Comparison of ENCODE assay signal across 10 cellular contexts in the genomic region with DNA sequence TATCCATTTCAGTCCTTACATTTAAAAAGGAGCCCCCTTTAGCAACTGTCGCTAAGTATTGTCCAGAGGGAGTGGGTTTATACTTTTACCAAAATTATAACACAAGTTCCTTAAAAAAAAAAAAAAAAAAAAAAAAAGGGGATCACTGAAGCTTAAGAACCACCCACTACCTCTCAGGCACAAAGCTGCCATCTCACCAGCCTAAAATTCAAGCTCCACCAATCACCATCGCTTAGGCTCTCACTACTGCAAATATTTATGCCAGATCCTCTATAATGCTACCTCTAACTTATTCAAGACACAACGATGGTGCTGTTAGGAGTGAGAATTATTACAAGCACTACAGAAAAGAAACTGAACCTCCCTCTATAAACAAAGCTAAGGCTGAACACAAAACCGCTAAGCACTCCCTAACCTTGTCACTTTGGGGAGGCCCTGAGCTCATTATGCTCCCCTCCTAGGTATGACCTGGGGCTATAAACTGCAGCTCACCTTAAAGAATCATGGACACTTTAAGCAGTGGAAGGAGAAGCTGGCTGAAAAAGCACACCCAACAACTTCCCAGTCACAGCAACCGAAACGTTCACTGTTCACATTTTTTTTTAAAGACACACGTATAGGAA. TPM values are rescaled to one million over a fixed set of nuclear protein-coding genes. Genes with fewer than 3 reads are reported as not detected.
A peak's percentile ranks its signal among the peaks of the same experiment; 100 is the strongest.
DNase-seq lines count a peak whose midpoint lies in the region; ATAC-seq, FAIRE-seq and TF ChIP-seq lines count a peak whose summit lies in the region.
"Had no signal": no experiment of that assay in that cellular context is flagged by ENCODE, and none has a peak within 500 bp of the region (broad histone marks: within the 10 kb centered on the region; RNA-seq: fewer than 3 reads in every experiment).

No MANE protein-coding gene starts in this region.

- H3K9me3 ChIP-seq in GM12878 (replicated peaks; ENCODE audit: control insufficient read depth, insufficient read depth, low read length) = no peaks in the 10 kb centered on the region; the same call in 2 of the 3 replicates

- no peaks in the 10 kb centered on the region for H4K20me1 ChIP-seq in GM12878 (ENCODE audit: control insufficient read depth, insufficient read depth)

- H2AFZ ChIP-seq in GM12878 (ENCODE audit: control insufficient read depth, low read depth, low read length) = peak overlapping the region; percentile 59

- H3K9me3 Mint-ChIP-seq in memory B cell = no peaks in the 10 kb centered on the region

- peaks cover 29% of the 10 kb centered on the region for H3K4me1 Mint-ChIP-seq in memory B cell

- no peaks in the 10 kb centered on the region for H3K36me3 ChIP-seq in GM12878 (ENCODE audit: control insufficient read depth in 2 of 2, insufficient read depth in 2 of 2, low read length in 1 of 2)

- H3K4me3 ChIP-seq in GM12878 = no peak overlapping the region

- no peaks in the 10 kb centered on the region for H3K79me2 ChIP-seq in GM12878 (ENCODE audit: control insufficient read depth, insufficient read depth, low read length)

- no TSS peak for BruUV-seq in GM12878 (replicated peaks; lab: Mats Ljungman, UMichigan)

- H3K27me3 Mint-ChIP-seq in memory B cell = peaks cover 4% of the 10 kb centered on the region

- no peak for ATAC-seq in GM12878
- ATAC-seq in memory B cell (ENCODE audit: low read depth) = no peak
- ATAC-seq: activated CD8-positive, alpha-beta T cell treated with anti-CD3 and anti-CD28 coated beads, Interleukin-2, amount 10 ng/mL, durations not matched to agents 7 days and 5 days had no signal

- no peak for TF ChIP-seq POLR2A in GM12878 (IDR thresholded peaks at IDR 0.05; ENCODE audit: low read depth, low read length)

- H3K4me3 Mint-ChIP-seq in memory B cell = peak overlapping the region; percentile 89
- H3K4me3 Mint-ChIP-seq: activated CD8-positive, alpha-beta T cell treated with anti-CD3 and anti-CD28 coated beads, Interleukin-2, amount 10 ng/mL, durations not matched to agents 7 days and 5 days had no signal

- TF ChIP-seq CTCF in 22Rv1 (IDR thresholded peaks at IDR 0.05) (no peak), GM12878 (IDR thresholded peaks at IDR 0.05 in 2 of 3, conservative IDR thresholded peaks at IDR 0.05 in 1 of 3; ENCODE audit: control insufficient read depth in 2 of 3, extremely low read depth in 1 of 3, insufficient read depth in 1 of 3, low read depth in 3 of 3, low read length in 3 of 3) (no peak), D721Med (IDR thresholded peaks at IDR 0.05; ENCODE audit: insufficient read depth, missing control alignments) (no peak)

- in situ Hi-C loops in GM12878 (cut with MboI) = no loop called here

- H3K9ac ChIP-seq in GM12878 (ENCODE audit: control insufficient read depth, insufficient read depth, low read length) = no peak overlapping the region

- CTCF ChIA-PET in GM12878 (lab: Yijun Ruan, JAX) = interaction anchor here (0.7 to 6.5 kb wide), 17 partner anchors 9 to 276 kb away, joined by 3 to 56 read pairs (median 4); a partner anchor contains a TSS

- TF ChIP-seq EP300 in GM12878 (IDR thresholded peaks at IDR 0.05; ENCODE audit: borderline replicate concordance in 1 of 2, control insufficient read depth in 1 of 2, low read depth in 2 of 2, low read length in 2 of 2) = no peak

- POLR2A ChIA-PET in GM12878 (lab: Charles Lee) = interaction anchor here (0.6 to 1.3 kb wide), 7 partner anchors 26 to 260 kb away, joined by 3 to 5 read pairs (median 3); no protein-coding TSS in a partner anchor

- FAIRE-seq in GM12878 (lab: Jason Lieb, UNC) = no peak
- no peak for FAIRE-seq in D721Med (lab: Jason Lieb, UNC)

- peaks cover 2% of the 10 kb centered on the region for H3K36me3 Mint-ChIP-seq in memory B cell

- TF ChIP-seq RAD21 in GM12878 (IDR thresholded peaks at IDR 0.05; ENCODE audit: insufficient read depth, low read depth, low read length) = no peak

- H3K27ac ChIP-seq in 22Rv1 (peak overlapping the region; percentile 95), GM12878 (ENCODE audit: control insufficient read depth, insufficient read depth) (no peak overlapping the region)

- SMC1A ChIA-PET in GM12878 (lab: Charles Lee; ENCODE audit: uncharacterized antibody, unreplicated experiment) = interaction anchor here (0.7 to 2.6 kb wide), 14 partner anchors 10 to 275 kb away, joined by 3 to 25 read pairs (median 4); no protein-coding TSS in a partner anchor

- H3K27me3 ChIP-seq in GM12878 (replicated peaks in 1 of 2; ENCODE audit: control insufficient read depth in 2 of 2, insufficient read depth in 2 of 2, low read length in 1 of 2) = no peaks in the 10 kb centered on the region; a peak in 2 of 4 replicates

- H3K27ac Mint-ChIP-seq in memory B cell = no peak overlapping the region
- H3K27ac Mint-ChIP-seq: activated CD8-positive, alpha-beta T cell treated with anti-CD3 and anti-CD28 coated beads, Interleukin-2, amount 10 ng/mL, durations not matched to agents 7 days and 5 days had no signal

- intact Hi-C loops in GM12878 (cut with micrococcal nuclease; ENCODE audit: unreplicated experiment) = loop anchor here (5.0 kb wide), 1 partner anchor 266 kb away; no protein-coding TSS in a partner anchor

- RAD21 ChIA-PET in GM12878 (lab: Charles Lee; ENCODE audit: unreplicated experiment) = interaction anchor here (0.6 to 2.5 kb wide), 15 partner anchors 9 to 503 kb away, joined by 3 to 12 read pairs (median 3); a partner anchor contains a TSS

- WGBS in GM12878 (ENCODE audit: insufficient coverage, insufficient replicate concordance, low lambda C conversion rate, missing lambda C conversion rate) = 84% methylated on average over 6 of the region's 7 CpGs

- no peak overlapping the region for H3K4me2 ChIP-seq in GM12878 (ENCODE audit: control insufficient read depth, insufficient read depth)

- H3K4me1 ChIP-seq in GM12878 (ENCODE audit: control insufficient read depth, insufficient read depth, low read length) = peaks cover 17% of the 10 kb centered on the region

- peak; percentile 46 for DNase-seq in HT-29 (ENCODE audit: low spot score)
- DNase-seq in GM12878 (ENCODE audit: low read depth, low spot score) = no peak
- DNase-seq in memory B cell (ENCODE audit: low spot score in 2 of 2) = no peak
- DNase-seq in stimulated activated CD4-positive, alpha-beta T cell treated with anti-CD3 and anti-CD28 coated beads, Interleukin-12 subunit alpha, Interleukin-12 subunit beta, amount 100 ng/mL, for 4 hours = no peak
- DNase-seq in activated effector memory CD4-positive, alpha-beta T cell treated with anti-CD3 and anti-CD28 coated beads, Interleukin-2, amount 50 U/mL, for 16 hours = no peak
- DNase-seq in NCI-H510A treated with DMSO at 0.1 percent for 48 hours (lab: John Stamatoyannopoulos, UW) = no peak
- DNase-seq in D721Med (ENCODE audit: insufficient read length, low spot score) = no peak
- DNase-seq: activated CD8-positive, alpha-beta T cell treated with anti-CD3 and anti-CD28 coated beads, Interleukin-2, amount 10 ng/mL, durations not matched to agents 7 days and 5 days; NCI-H2171 treated with DMSO at 0.1 percent for 48 hours had no signal

TF ChIP-seq in GM12878, 131 proteins besides CTCF, POLR2A, EP300 and RAD21 (continues in another document):
- no peak for TF ChIP-seq SMAD1 (IDR thresholded peaks at IDR 0.05; ENCODE audit: low read depth, partially characterized antibody)

RNA-seq across cellular contexts. Expression of a gene that starts 3.6 kb away (rescaled TPM):
- 24.0 and 29.2 TPM in 2 replicates for total RNA-seq in HT-29 (2014; rRNA removed; shearing (Covaris generic))
- 2.2 and 2.4 TPM in 2 replicates for total RNA-seq in GM12878 (2013; cell fraction: nucleolus; rRNA removed)
- 1.2 and 1.5 TPM in 2 replicates for total RNA-seq in GM12878 (2014; rRNA removed)
- total RNA-seq in GM12878 (2014; rRNA removed; fragmentation: Illumina TruSeq; extraction: Trizol) = 0.81 and 0.83 TPM in 2 replicates
- 2.4 and 2.6 TPM in 2 replicates for total RNA-seq in GM12878 (2021)
- polyA plus RNA-seq in GM12878 (2011; ENCODE audit: low read depth) = not detected
- 0.78 and 0.80 TPM in 2 replicates for polyA plus RNA-seq in GM12878 (2011; rRNA removed)
- polyA plus RNA-seq in GM12878 (2011; cell fraction: cytosol; rRNA removed) = 0.46 and 0.50 TPM in 2 replicates
- 2.0 and 2.2 TPM in 2 replicates for polyA plus RNA-seq in GM12878 (2011; cell fraction: nucleus; rRNA removed)
- polyA plus RNA-seq in GM12878 (2012) = 0.18 and 0.21 TPM in 2 replicates
- 0.72 and 0.89 TPM in 2 replicates for polyA plus RNA-seq in GM12878 (2014; fragmentation: Illumina TruSeq; extraction: Trizol)
- polyA plus RNA-seq in GM12878 (2014; fragmentation: Nextera tagmentation; extraction: Ambion mirVana) = under 1 TPM; 0.40 to 0.53 TPM
- polyA plus RNA-seq in GM12878 (2014; rRNA removed) = 0.88 TPM in 2 replicates
- polyA plus RNA-seq in GM12878 (2016; fragmentation: Nextera tagmentation; extraction: Ambion mirVana) = 1 to 10 TPM in 1 of 2 experiments, under 1 TPM in 1; 0.88 to 1.2 TPM
- polyA minus RNA-seq in GM12878 (2011; rRNA and poly(A)+ RNA removed) = 1.5 and 2.1 TPM in 2 replicates
- polyA minus RNA-seq in GM12878 (2011; cell fraction: cytosol; rRNA and poly(A)+ RNA removed) = 0.94 TPM in 2 replicates
- 2.7 and 4.5 TPM in 2 replicates for polyA minus RNA-seq in GM12878 (2011; cell fraction: nucleus; rRNA and poly(A)+ RNA removed)

RNA-seq across cellular contexts. Expression of a gene that starts 54.6 kb away (rescaled TPM):
- total RNA-seq in HT-29 (2014; rRNA removed; shearing (Covaris generic)) = 3.2 and 4.7 TPM in 2 replicates
- 8.3 and 11.0 TPM in 2 replicates for total RNA-seq in GM12878 (2013; cell fraction: nucleolus; rRNA removed)
- total RNA-seq in GM12878 (2014; rRNA removed) = 3.6 and 4.0 TPM in 2 replicates
- 5.9 and 6.4 TPM in 2 replicates for total RNA-seq in GM12878 (2014; rRNA removed; fragmentation: Illumina TruSeq; extraction: Trizol)
- total RNA-seq in GM12878 (2021) = 6.8 and 8.0 TPM in 2 replicates
- 2.3 TPM for polyA plus RNA-seq in GM12878 (2011; ENCODE audit: low read depth)
- 12.3 and 17.8 TPM in 2 replicates for polyA plus RNA-seq in GM12878 (2011; rRNA removed)
- 6.0 and 6.8 TPM in 2 replicates for polyA plus RNA-seq in GM12878 (2011; cell fraction: cytosol; rRNA removed)
- polyA plus RNA-seq in GM12878 (2011; cell fraction: nucleus; rRNA removed) = 6.1 and 8.9 TPM in 2 replicates
- 3.7 and 3.8 TPM in 2 replicates for polyA plus RNA-seq in GM12878 (2012)
- 9.5 and 13.9 TPM in 2 replicates for polyA plus RNA-seq in GM12878 (2014; fragmentation: Illumina TruSeq; extraction: Trizol)
- 1 to 10 TPM; 2.4 to 3.7 TPM for polyA plus RNA-seq in GM12878 (2014; fragmentation: Nextera tagmentation; extraction: Ambion mirVana)
- polyA plus RNA-seq in GM12878 (2014; rRNA removed) = 6.4 and 7.4 TPM in 2 replicates
- polyA plus RNA-seq in GM12878 (2016; fragmentation: Nextera tagmentation; extraction: Ambion mirVana) = 1 to 10 TPM; 1.8 to 5.9 TPM
- polyA minus RNA-seq in GM12878 (2011; rRNA and poly(A)+ RNA removed) = 6.8 and 7.6 TPM in 2 replicates
- polyA minus RNA-seq in GM12878 (2011; cell fraction: cytosol; rRNA and poly(A)+ RNA removed) = 2.7 and 7.5 TPM in 2 replicates
- polyA minus RNA-seq in GM12878 (2011; cell fraction: nucleus; rRNA and poly(A)+ RNA removed) = 5.7 and 9.5 TPM in 2 replicates
